Comparison of ENCODE assay signal across 25 cellular contexts in the genomic region with DNA sequence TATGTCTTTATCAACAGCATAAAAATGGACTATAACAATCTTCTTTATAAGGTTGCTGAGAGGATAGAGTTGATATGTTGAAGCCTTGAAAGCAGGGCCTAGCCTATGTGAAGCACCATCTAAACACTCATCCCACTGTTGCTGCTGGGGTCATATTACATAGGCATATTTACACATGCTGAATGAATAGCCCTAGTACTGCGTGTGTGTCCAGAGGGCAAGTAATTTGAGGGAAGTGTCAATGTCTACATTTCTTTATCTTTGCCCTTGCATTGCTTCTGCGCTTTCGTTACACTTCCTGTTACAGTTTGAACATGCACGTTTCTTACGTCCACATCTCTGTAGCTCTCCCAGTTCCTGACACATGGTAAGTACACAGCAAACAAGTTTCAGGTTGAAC.
DNase-seq lines count a peak whose midpoint lies in the region; ATAC-seq and TF ChIP-seq lines count a peak whose summit lies in the region.
"Had no signal": no experiment of that assay in that cellular context is flagged by ENCODE, and none has a peak within 500 bp of the region (broad histone marks: within the 10 kb centered on the region; RNA-seq: fewer than 3 reads in every experiment).

No MANE protein-coding gene starts in this region.

- TF ChIP-seq CTCF in CD14-positive monocyte (IDR thresholded peaks at IDR 0.05) (no peak), NB4 (IDR thresholded peaks at IDR 0.05; ENCODE audit: low read depth, low read length) (no peak), GM23338 (conservative IDR thresholded peaks at IDR 0.05; ENCODE audit: low read depth in 2 of 2) (no peak)

- DNase-seq in CD14-positive monocyte (ENCODE audit: low spot score), result no peak
- DNase-seq in NB4 (ENCODE audit: low read depth), result peak; percentile 65
- DNase-seq in NCI-H2196 (lab: John Stamatoyannopoulos, UW; ENCODE audit: unreplicated experiment), result peak; percentile 50
- DNase-seq in SHP77 treated with DMSO at 0.1 percent for 48 hours (lab: John Stamatoyannopoulos, UW), result peak; percentile 21
- DNase-seq in DMS 273 (lab: John Stamatoyannopoulos, UW; ENCODE audit: unreplicated experiment), result no peak
- DNase-seq in GM23338 (ENCODE audit: low spot score), result no peak
- no peak for DNase-seq in naive thymus-derived CD8-positive, alpha-beta T cell
- DNase-seq: activated naive CD8-positive, alpha-beta T cell treated with anti-CD3 and anti-CD28 coated beads, Interleukin-2, amount 10 ng/mL, durations not matched to agents 7 days and 5 days; BE2C; foreskin fibroblast; H9; hypothalamus; NCI-H2171; NK-92 treated with Interleukin-12 subunit alpha and Interleukin-12 subunit beta, amount 100 ng/mL, for 24 hours; posterior cingulate gyrus; stimulated activated CD8-positive, alpha-beta memory T cell treated with anti-CD3 and anti-CD28 coated beads, Interleukin-4, amount 100 ng/mL, for 48 hours; trophoblast cell; WERI-Rb-1 had no signal

- peaks cover 52% of the 10 kb centered on the region for H3K4me1 Mint-ChIP-seq in CD14-positive monocyte
- peaks cover 15% of the 10 kb centered on the region for H3K4me1 Mint-ChIP-seq in GM23338
- H3K4me1 Mint-ChIP-seq in naive thymus-derived CD8-positive, alpha-beta T cell, result no peaks in the 10 kb centered on the region
- H3K4me1 Mint-ChIP-seq: activated naive CD8-positive, alpha-beta T cell treated with anti-CD3 and anti-CD28 coated beads, Interleukin-2, amount 10 ng/mL, durations not matched to agents 7 days and 5 days; activated T-helper 17 cell treated with anti-CD3 and anti-CD28 coated beads, Interleukin-2, amount 50 U/mL, for 72 hours had no signal

- POLR2A ChIA-PET in naive thymus-derived CD8-positive, alpha-beta T cell (lab: Charles Lee), result no interaction called here

- ATAC-seq in GM21529 (IDR thresholded peaks at IDR 0.05; ENCODE audit: unreplicated experiment) (no peak), GM23338 (no peak)
- no peak for ATAC-seq in naive thymus-derived CD8-positive, alpha-beta T cell
- ATAC-seq: A549; activated T-helper 17 cell treated with anti-CD3 and anti-CD28 coated beads, Interleukin-2, amount 50 U/mL, for 72 hours; Panc1; sciatic nerve had no signal

- no peaks in the 10 kb centered on the region for H3K79me2 ChIP-seq in GM23338 (replicated peaks; ENCODE audit: insufficient read depth)

- no peak overlapping the region for H3K4me2 ChIP-seq in GM23338
- H3K4me2 ChIP-seq: A549 had no signal

- H3K27ac ChIP-seq in GM23338 (ENCODE audit: low read depth), result no peak overlapping the region
- H3K27ac ChIP-seq: A549, epithelial cell of prostate, WERI-Rb-1 had no signal

- intact Hi-C loops in CD14-positive monocyte (cut with micrococcal nuclease), result no loop called here

- no peaks in the 10 kb centered on the region for H3K9me2 ChIP-seq in GM23338 (ENCODE audit: insufficient read depth)

- H4K20me1 ChIP-seq in GM23338 (replicated peaks; ENCODE audit: insufficient read depth), result no peaks in the 10 kb centered on the region

- H3F3A ChIP-seq in GM23338 (replicated peaks; ENCODE audit: low read depth), result no peaks in the 10 kb centered on the region

- peaks cover 17 to 41% (median 28%) of the 10 kb centered on the region in 7 donors for H3K9me3 Mint-ChIP-seq in CD14-positive monocyte
- H3K9me3 Mint-ChIP-seq in GM23338, result peaks cover 26% of the 10 kb centered on the region
- H3K9me3 Mint-ChIP-seq in naive thymus-derived CD8-positive, alpha-beta T cell, result peaks cover 0 to 22% (median 6%) of the 10 kb centered on the region in 9 donors

- H3K27me3 Mint-ChIP-seq in CD14-positive monocyte (ENCODE audit: low read depth in 3 of 3), result no peaks in the 10 kb centered on the region
- peaks cover 6% of the 10 kb centered on the region for H3K27me3 Mint-ChIP-seq in GM23338 (ENCODE audit: insufficient read depth, low read depth, poor library complexity)
- peaks cover 0 to 7% (median 2%) of the 10 kb centered on the region in 5 donors for H3K27me3 Mint-ChIP-seq in naive thymus-derived CD8-positive, alpha-beta T cell
- H3K27me3 Mint-ChIP-seq: activated T-helper 17 cell treated with anti-CD3 and anti-CD28 coated beads, Interleukin-2, amount 50 U/mL, for 72 hours had no signal

- TF ChIP-seq POLR2A in NB4 (IDR thresholded peaks at IDR 0.05; ENCODE audit: extremely low read depth, insufficient read length), result no peak

- H3K36me3 ChIP-seq in GM23338 (ENCODE audit: insufficient read depth), result no peaks in the 10 kb centered on the region
- H3K36me3 ChIP-seq: BE2C, WERI-Rb-1 had no signal

- H3K27ac Mint-ChIP-seq in CD14-positive monocyte (peak overlapping the region in 4 of 7 donors; percentile 5 to 70 (median 22)), GM23338 (no peak overlapping the region)
- H3K27ac Mint-ChIP-seq in naive thymus-derived CD8-positive, alpha-beta T cell, result no peak overlapping the region
- H3K27ac Mint-ChIP-seq: activated naive CD8-positive, alpha-beta T cell treated with anti-CD3 and anti-CD28 coated beads, Interleukin-2, amount 10 ng/mL, durations not matched to agents 7 days and 5 days; activated T-helper 17 cell treated with anti-CD3 and anti-CD28 coated beads, Interleukin-2, amount 50 U/mL, for 72 hours; H9; T-helper 1 cell treated with Interleukin-12 subunit alpha and Interleukin-12 subunit beta and Interleukin-4 antibody, amounts not matched to agents 30 μg/mL and 1 μg/mL, for 36 hours had no signal

- H3K27me3 ChIP-seq in GM23338 (ENCODE audit: insufficient read depth), result no peaks in the 10 kb centered on the region
- H3K27me3 ChIP-seq: BE2C had no signal

- H2AFZ ChIP-seq in GM23338, result no peak overlapping the region

- no peak overlapping the region for H3K4me3 ChIP-seq in NB4 (ENCODE audit: low read depth, low read length)
- H3K4me3 ChIP-seq in GM23338, result no peak overlapping the region
- H3K4me3 ChIP-seq: A549 had no signal

- H3K4me3 Mint-ChIP-seq in CD14-positive monocyte, result no peak overlapping the region
- no peak overlapping the region for H3K4me3 Mint-ChIP-seq in GM23338
- no peak overlapping the region for H3K4me3 Mint-ChIP-seq in naive thymus-derived CD8-positive, alpha-beta T cell
- H3K4me3 Mint-ChIP-seq: activated naive CD8-positive, alpha-beta T cell treated with anti-CD3 and anti-CD28 coated beads, Interleukin-2, amount 10 ng/mL, durations not matched to agents 7 days and 5 days; activated T-helper 17 cell treated with anti-CD3 and anti-CD28 coated beads, Interleukin-2, amount 50 U/mL, for 72 hours; H9; T-helper 1 cell treated with Interleukin-12 subunit alpha and Interleukin-12 subunit beta and Interleukin-4 antibody, amounts not matched to agents 30 μg/mL and 1 μg/mL, for 36 hours had no signal

- peaks cover 6% of the 10 kb centered on the region; the same call in 1 of the 2 replicates for H3K4me1 ChIP-seq in GM23338 (ENCODE audit: insufficient read depth)
- H3K4me1 ChIP-seq: A549, BE2C had no signal

- H3K36me3 Mint-ChIP-seq in CD14-positive monocyte (peaks cover 0 to 11% of the 10 kb centered on the region in 2 donors), GM23338 (ENCODE audit: low read depth) (peaks cover 16% of the 10 kb centered on the region)
- peaks cover 0 to 18% (median 0%) of the 10 kb centered on the region in 3 donors for H3K36me3 Mint-ChIP-seq in naive thymus-derived CD8-positive, alpha-beta T cell
- H3K36me3 Mint-ChIP-seq: activated naive CD8-positive, alpha-beta T cell treated with anti-CD3 and anti-CD28 coated beads, Interleukin-2, amount 10 ng/mL, durations not matched to agents 7 days and 5 days had no signal

TF ChIP-seq in GM23338, 12 proteins besides CTCF, POLR2A, EP300 and RAD21 (continues in another document):
- no peak for TF ChIP-seq EZH2 (IDR thresholded peaks at IDR 0.05; ENCODE audit: low read depth, unreplicated experiment)

Comparison
In these comparisons a context has a peak if more than half of its experiments do, and no peak if none do; other contexts are left out.
1. DNase-seq: peak in NB4 (single experiment), NCI-H2196 (single experiment) and SHP77 treated with DMSO at 0.1 percent for 48 hours (single experiment); none in CD14-positive monocyte (single experiment), DMS 273 (single experiment), GM23338 (single experiment) and naive thymus-derived CD8-positive, alpha-beta T cell (0 of 10).
2. H3K27ac Mint-ChIP-seq: peak in CD14-positive monocyte (4 of 7); none in GM23338 (single experiment) and naive thymus-derived CD8-positive, alpha-beta T cell (0 of 10).